8 cellular contexts compared by ENCODE assay signal in genomic region chr15:41284425-41285177, GRCh38. TPM values are rescaled to one million over a fixed set of nuclear protein-coding genes. Genes with fewer than 3 reads are reported as not detected.
DNase-seq lines count a peak whose midpoint lies in the region; ATAC-seq and TF ChIP-seq lines count a peak whose summit lies in the region.

No MANE protein-coding gene starts in this region.

- peak overlapping the region; percentile 97 for H3K4me3 Mint-ChIP-seq in chondrocyte (ENCODE audit: unreplicated experiment)

- TF ChIP-seq CTCF in chondrocyte (IDR thresholded peaks at IDR 0.05) (no peak), right lobe of liver (IDR thresholded peaks at IDR 0.05) (no peak)

- H3K4me1 Mint-ChIP-seq in chondrocyte (ENCODE audit: low read depth), result peaks cover 39% of the 10 kb centered on the region

- ATAC-seq in right lobe of liver (peak; percentile 12 to 33 (median 30)), HG02763 (IDR thresholded peaks at IDR 0.05; ENCODE audit: unreplicated experiment) (no peak), GM18867 (IDR thresholded peaks at IDR 0.05; ENCODE audit: unreplicated experiment) (no peak)

- H3K9me3 ChIP-seq in NT2/D1 (ENCODE audit: insufficient read depth, low read length), result no peaks in the 10 kb centered on the region
- H3K9me3 ChIP-seq in right lobe of liver, result no peaks in the 10 kb centered on the region
- no peaks in the 10 kb centered on the region for H3K9me3 ChIP-seq in thymus (ENCODE audit: control insufficient read depth)

- intact Hi-C loops in right lobe of liver (cut with DNase I), result no loop called here

- H3K9ac ChIP-seq in NT2/D1 (ENCODE audit: insufficient read length, low read depth), result peak overlapping the region; percentile 98

- H3K4me1 ChIP-seq in NT2/D1 (ENCODE audit: insufficient read depth, insufficient read length), result peaks cover 3% of the 10 kb centered on the region
- H3K4me1 ChIP-seq in right lobe of liver, result peaks cover 0 to 7% (median 3%) of the 10 kb centered on the region in 4 donors
- peaks cover 6% of the 10 kb centered on the region for H3K4me1 ChIP-seq in thymus (ENCODE audit: control insufficient read depth, insufficient read depth, low read length)

- DNase-seq in NCI-H82 (lab: John Stamatoyannopoulos, UW), result peak; percentile 59
- DNase-seq in NCI-H82 treated with DMSO at 0.1 percent for 48 hours (lab: John Stamatoyannopoulos, UW; ENCODE audit: unreplicated experiment), result no peak
- no peak for DNase-seq in NT2/D1 (ENCODE audit: low read depth, low spot score)
- no peak for DNase-seq in chondrocyte (ENCODE audit: low spot score)
- peak in 1 of 3 donors; percentile 51 for DNase-seq in right lobe of liver

- H3K27me3 ChIP-seq in NT2/D1 (ENCODE audit: insufficient read depth, insufficient read length) (no peaks in the 10 kb centered on the region), right lobe of liver (no peaks in the 10 kb centered on the region), thymus (ENCODE audit: control insufficient read depth, insufficient read depth) (no peaks in the 10 kb centered on the region)

- H3K27ac Mint-ChIP-seq in chondrocyte (ENCODE audit: unreplicated experiment), result peak overlapping the region; percentile 96

- no peak for TF ChIP-seq POLR2A in right lobe of liver (IDR thresholded peaks at IDR 0.05)

- 0% methylated on average over 20 of the region's 20 CpGs for WGBS in right lobe of liver (ENCODE audit: insufficient coverage, low coverage, low lambda C conversion rate, missing lambda C conversion rate)
- under 1% methylated on average over 20 of the region's 20 CpGs for WGBS in thymus

- H3K27ac ChIP-seq in right lobe of liver, result peak overlapping the region; percentile 91 to 98 (median 96)
- H3K27ac ChIP-seq in thymus (ENCODE audit: low read depth), result peak overlapping the region; percentile 95

- H3K36me3 Mint-ChIP-seq in chondrocyte (ENCODE audit: low read depth), result peaks cover 23% of the 10 kb centered on the region

- no peaks in the 10 kb centered on the region for H3K9me3 Mint-ChIP-seq in chondrocyte (ENCODE audit: low read depth)

- peak overlapping the region; percentile 97 for H3K4me3 ChIP-seq in NT2/D1 (ENCODE audit: insufficient read length, low read depth)
- peak overlapping the region; percentile 79 to 95 (median 90) for H3K4me3 ChIP-seq in right lobe of liver
- H3K4me3 ChIP-seq in thymus (ENCODE audit: low read length), result peak overlapping the region; percentile 98

- H3K36me3 ChIP-seq in NT2/D1 (ENCODE audit: insufficient read depth, insufficient read length, low read length) (peaks cover 49% of the 10 kb centered on the region), right lobe of liver (peaks cover 3 to 49% (median 25%) of the 10 kb centered on the region in 4 donors), thymus (ENCODE audit: control insufficient read depth, insufficient read depth) (peaks cover 18% of the 10 kb centered on the region)

- H3K27me3 Mint-ChIP-seq in chondrocyte (ENCODE audit: low read depth), result no peaks in the 10 kb centered on the region

RNA-seq across cellular contexts. Expression of gene OIP5, which starts 47.8 kb away (rescaled TPM):
- total RNA-seq in chondrocyte (1.1 to 2.8 TPM (median 1.8 TPM) in 3 replicates), right lobe of liver (1 to 10 TPM in 1 of 6 experiments, under 1 TPM in 4, not detected in 1; 0.23 to 1.1 (median 0.82) TPM)
- 2.4 TPM for polyA plus RNA-seq in thymus

RNA-seq across cellular contexts. Expression of gene NUSAP1, which starts 48.1 kb away (rescaled TPM):
- total RNA-seq in chondrocyte (12.9 to 15.7 TPM (median 12.9 TPM) in 3 replicates), right lobe of liver (1 to 10 TPM; 2.2 to 9.3 (median 5.0) TPM)
- polyA plus RNA-seq in thymus, result 14.0 TPM

RNA-seq across cellular contexts. Expression of gene CHP1, which starts 53.5 kb away (rescaled TPM):
- total RNA-seq in chondrocyte (63.6 to 80.0 TPM (median 77.0 TPM) in 3 replicates), right lobe of liver (100 to 1,000 TPM; 137 to 270 (median 205) TPM)
- 38.8 TPM for polyA plus RNA-seq in thymus

RNA-seq across cellular contexts. Expression of gene EXD1, which starts 54.0 kb away (rescaled TPM):
- not detected in 3 replicates for total RNA-seq in chondrocyte
- under 1 TPM in 1 of 6 experiments, not detected in 5; 0.22 TPM for total RNA-seq in right lobe of liver
- polyA plus RNA-seq in thymus, result 0.34 TPM

Comparison
In these comparisons a context has a peak if more than half of its experiments do, and no peak if none do; other contexts are left out.
1. ATAC-seq: peak in right lobe of liver (4 of 4); none in HG02763 (single experiment) and GM18867 (single experiment).
2. Peak in every context shown above with its lines, with median percentiles within 50 percentile points of each other: H3K4me3 ChIP-seq.